ENCODE assay signal across 10 cellular contexts in genomic region chr11:120622189-120622912, GRCh38.
DNase-seq lines count a peak whose midpoint lies in the region; ATAC-seq and TF ChIP-seq lines count a peak whose summit lies in the region.
"Had no signal": no experiment of that assay in that cellular context is flagged by ENCODE, and none has a peak within 500 bp of the region (broad histone marks: within the 10 kb centered on the region; RNA-seq: fewer than 3 reads in every experiment).

No MANE protein-coding gene starts in this region.

- H3K36me3 Mint-ChIP-seq in immature natural killer cell = peaks cover 0 to 4% (median 4%) of the 10 kb centered on the region in 3 donors
- H3K36me3 Mint-ChIP-seq in T-helper 2 cell treated with Interferon-gamma antibody and Interleukin-4, amounts not matched to agents 5 μg/mL and 100 μg/mL, for 36 hours (ENCODE audit: low read depth) = no peaks in the 10 kb centered on the region

- H3K27me3 ChIP-seq in HCT116 (ENCODE audit: insufficient read depth, low read length) = no peaks in the 10 kb centered on the region

- RAD21 ChIA-PET in HCT116 (lab: Charles Lee; ENCODE audit: low non-redundant PET in 1 of 2, low total read pairs in 2 of 2, uncharacterized antibody in 2 of 2, unreplicated experiment in 2 of 2) = no interaction called here

- peak overlapping the region in 4 of 5 donors; percentile 15 to 53 (median 23) for H3K4me3 Mint-ChIP-seq in immature natural killer cell
- no peak overlapping the region for H3K4me3 Mint-ChIP-seq in T-helper 2 cell treated with Interferon-gamma antibody and Interleukin-4, amounts not matched to agents 5 μg/mL and 100 μg/mL, for 36 hours
- H3K4me3 Mint-ChIP-seq: memory B cell had no signal

- H3K9me3 Mint-ChIP-seq in immature natural killer cell = peaks cover 0 to 8% (median 3%) of the 10 kb centered on the region in 6 donors
- peaks cover 9% of the 10 kb centered on the region for H3K9me3 Mint-ChIP-seq in T-helper 2 cell treated with Interferon-gamma antibody and Interleukin-4, amounts not matched to agents 5 μg/mL and 100 μg/mL, for 36 hours

- peak; percentile 69; the same call in 1 of the 2 replicates for ATAC-seq in HCT116

- DNase-seq in GM12864 (ENCODE audit: low read depth) = no peak
- DNase-seq in HCT116 (ENCODE audit: low read depth, low spot score) = no peak
- peak; percentile 42 for DNase-seq in SK-MEL-5 (ENCODE audit: low read depth, low spot score)
- peak; percentile 10 to 37 (median 14) for DNase-seq in immature natural killer cell
- no peak for DNase-seq in NCI-H1092 (lab: John Stamatoyannopoulos, UW)
- DNase-seq in GM20000 (ENCODE audit: low spot score) = no peak
- no peak for DNase-seq in T-helper 2 cell treated with Interferon-gamma antibody and Interleukin-4, amounts not matched to agents 5 μg/mL and 100 μg/mL, for 36 hours (ENCODE audit: low spot score)
- no peak for DNase-seq in head of caudate nucleus
- DNase-seq: NCI-H510A had no signal

- H3K27me3 Mint-ChIP-seq in immature natural killer cell (ENCODE audit: low read depth in 3 of 3) = peaks cover 0 to 5% (median 0%) of the 10 kb centered on the region in 3 donors
- no peaks in the 10 kb centered on the region for H3K27me3 Mint-ChIP-seq in T-helper 2 cell treated with Interferon-gamma antibody and Interleukin-4, amounts not matched to agents 5 μg/mL and 100 μg/mL, for 36 hours (ENCODE audit: low read depth)

- TF ChIP-seq CTCF in GM12864 (IDR thresholded peaks at IDR 0.05; ENCODE audit: low read depth, low read length, missing control alignments) (peak; percentile 55), HCT116 (IDR thresholded peaks at IDR 0.05 in 2 of 3, conservative IDR thresholded peaks at IDR 0.05 in 1 of 3; ENCODE audit: borderline replicate concordance in 1 of 3, insufficient read depth in 1 of 3, low read depth in 2 of 3, low read length in 2 of 3) (peak; percentile 34 to 68 (median 56); a peak in 5 of 6 replicates), GM20000 (IDR thresholded peaks at IDR 0.05; ENCODE audit: extremely low read depth, missing control alignments) (no peak)

- H3K27ac ChIP-seq in HCT116 (ENCODE audit: low read depth, low read length) = no peak overlapping the region

- BruUV-seq in HCT116 (replicated peaks; lab: Mats Ljungman, UMichigan) = no TSS peak

- H3K4me1 ChIP-seq in HCT116 (ENCODE audit: control insufficient read depth in 1 of 2, insufficient read depth in 2 of 2, low read length in 2 of 2) = peaks cover 4 to 6% of the 10 kb centered on the region in 2 experiments; a peak in 1 of 4 replicates

- no peaks in the 10 kb centered on the region for H3K9me2 ChIP-seq in HCT116 (ENCODE audit: insufficient read depth)

- peaks cover 0 to 6% of the 10 kb centered on the region in 2 experiments; a peak in 2 of 4 replicates for H3K9me3 ChIP-seq in HCT116 (ENCODE audit: control insufficient read depth in 1 of 2, insufficient read depth in 1 of 2, low read depth in 1 of 2, low read length in 2 of 2)

- no peak for TF ChIP-seq POLR2A in HCT116 (IDR thresholded peaks at IDR 0.05; ENCODE audit: borderline replicate concordance, extremely low read depth, insufficient read depth, insufficient read length)

- H2AFZ ChIP-seq in HCT116 (ENCODE audit: low read depth, low read length, poor library complexity, severe bottlenecking) = no peak overlapping the region

- H3K27ac Mint-ChIP-seq in immature natural killer cell = peak overlapping the region in 5 of 6 donors; percentile 12 to 82 (median 56)
- H3K27ac Mint-ChIP-seq in T-helper 2 cell treated with Interferon-gamma antibody and Interleukin-4, amounts not matched to agents 5 μg/mL and 100 μg/mL, for 36 hours = no peak overlapping the region
- H3K27ac Mint-ChIP-seq: memory B cell had no signal

- peaks cover 12 to 39% of the 10 kb centered on the region in 2 donors for H3K4me1 Mint-ChIP-seq in immature natural killer cell
- no peaks in the 10 kb centered on the region for H3K4me1 Mint-ChIP-seq in T-helper 2 cell treated with Interferon-gamma antibody and Interleukin-4, amounts not matched to agents 5 μg/mL and 100 μg/mL, for 36 hours (ENCODE audit: low read depth)
- H3K4me1 Mint-ChIP-seq: memory B cell had no signal

- H3K4me3 ChIP-seq in GM12864 (ENCODE audit: low read depth, low read length) = no peak overlapping the region
- H3K4me3 ChIP-seq in HCT116 (replicated peaks in 1 of 2; ENCODE audit: low read depth in 1 of 2, low read length in 2 of 2) = no peak overlapping the region

- no peaks in the 10 kb centered on the region for H3K36me3 ChIP-seq in HCT116 (ENCODE audit: control insufficient read depth in 1 of 2, insufficient read depth in 2 of 2, low read length in 2 of 2)

- CTCF ChIA-PET in HCT116 (lab: Charles Lee) = interaction anchor here (0.8 to 1.3 kb wide), 2 partner anchors 11 to 63 kb away, joined by 3 read pairs; no protein-coding TSS in a partner anchor

- intact Hi-C loops in HCT116 (cut with micrococcal nuclease) = no loop called here
- intact Hi-C loops in head of caudate nucleus (cut with DNase I) = no loop called here

- peak; percentile 40; the same call in 1 of the 2 replicates for TF ChIP-seq RAD21 in HCT116 (IDR thresholded peaks at IDR 0.05; ENCODE audit: low read depth)

- H4K20me1 ChIP-seq in HCT116 (ENCODE audit: insufficient read depth) = no peaks in the 10 kb centered on the region

- POLR2A ChIA-PET in HCT116 (lab: Charles Lee) = no interaction called here

- no peak overlapping the region for H3K9ac ChIP-seq in HCT116 (ENCODE audit: low read length)

- no peaks in the 10 kb centered on the region for H3K79me2 ChIP-seq in HCT116 (ENCODE audit: insufficient read depth, low read length)

- H3K4me2 ChIP-seq in HCT116 (ENCODE audit: low read length) = no peak overlapping the region

- in situ Hi-C loops in SK-MEL-5 (cut with HindIII; ENCODE audit: low pct_unique_long_range_greater_than_20kb, low sequenced_read_pairs) = no loop called here

TF ChIP-seq in HCT116, 20 proteins besides CTCF, POLR2A, EP300 and RAD21:
- TF ChIP-seq TCF7L2 (IDR thresholded peaks at IDR 0.05; ENCODE audit: borderline replicate concordance, extremely low read depth, insufficient read depth, insufficient read length) (peak; percentile 40), MAX (IDR thresholded peaks at IDR 0.05) (no peak), SP1 (IDR thresholded peaks at IDR 0.05; ENCODE audit: low read depth) (no peak)

Comparison
In these comparisons a context has a peak if more than half of its experiments do, and no peak if none do; other contexts are left out.
1. DNase-seq: peak in SK-MEL-5 (single experiment) and immature natural killer cell (3 of 3); none in GM12864 (single experiment), HCT116 (single experiment), NCI-H1092 (single experiment), GM20000 (single experiment), T-helper 2 cell treated with Interferon-gamma antibody and Interleukin-4, amounts not matched to agents 5 μg/mL and 100 μg/mL, for 36 hours (single experiment) and head of caudate nucleus (0 of 42).